In the genomic region with DNA sequence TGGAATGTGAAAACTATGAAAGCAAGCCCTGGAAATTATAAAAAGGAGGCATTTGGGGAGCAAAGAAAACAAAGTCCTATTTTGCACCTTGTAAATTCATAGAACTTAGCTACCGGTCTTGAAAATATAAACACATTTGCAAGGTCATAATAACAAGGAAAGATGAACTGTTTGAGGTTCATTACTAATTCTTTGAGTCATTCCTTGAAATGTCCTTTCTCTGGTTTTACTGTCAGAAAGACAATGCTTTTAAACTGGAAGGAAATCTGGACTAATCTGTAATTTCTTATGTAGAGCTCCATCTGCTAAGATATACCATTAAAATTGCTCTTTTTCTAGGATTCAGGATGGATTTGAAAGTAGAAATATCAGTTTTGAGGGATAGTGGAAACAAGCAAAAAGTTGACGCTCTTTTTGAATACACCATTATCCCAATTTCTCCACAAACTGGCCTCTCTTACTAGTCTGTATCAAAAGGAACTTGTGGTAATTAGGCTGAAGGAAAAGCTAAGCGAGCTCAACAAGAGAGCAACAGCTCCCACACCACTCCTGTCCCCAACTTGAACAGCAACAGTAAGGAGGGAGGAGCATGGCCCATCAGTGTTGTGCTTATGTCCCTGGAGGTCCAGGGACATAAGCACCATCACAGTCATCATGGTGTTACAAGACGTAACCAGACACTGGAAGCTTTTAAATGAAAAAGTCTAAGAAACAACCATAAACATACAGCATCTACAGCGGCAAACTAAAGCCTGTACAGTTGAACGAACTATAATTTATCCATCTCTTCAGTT, we compare ENCODE assay signal across 8 cellular contexts. TPM values are rescaled to one million over a fixed set of nuclear protein-coding genes. Genes with fewer than 3 reads are reported as not detected.
DNase-seq lines count a peak whose midpoint lies in the region; ATAC-seq and TF ChIP-seq lines count a peak whose summit lies in the region.

No MANE protein-coding gene starts in this region.

- H3K27ac ChIP-seq in CD8-positive, alpha-beta T cell (ENCODE audit: low read depth, low read length), result peak overlapping the region; percentile 85
- H3K27ac ChIP-seq in ectodermal cell (ENCODE audit: insufficient read depth, low read depth, low read length, poor library complexity, severe bottlenecking), result no peak overlapping the region
- H3K27ac ChIP-seq in naive thymus-derived CD4-positive, alpha-beta T cell (ENCODE audit: low read depth, low read length), result peak overlapping the region; percentile 84

- POLR2A ChIA-PET in CD8-positive, alpha-beta T cell (lab: Charles Lee), result no interaction called here
- POLR2A ChIA-PET in naive thymus-derived CD4-positive, alpha-beta T cell (lab: Charles Lee), result interaction anchor here (2.0 kb wide), 1 partner anchor 46 kb away, joined by 4 read pairs; no protein-coding TSS in a partner anchor

- no peaks in the 10 kb centered on the region for H3K9me3 Mint-ChIP-seq in CD8-positive, alpha-beta T cell
- no peaks in the 10 kb centered on the region for H3K9me3 Mint-ChIP-seq in naive thymus-derived CD4-positive, alpha-beta T cell

- H3K27ac Mint-ChIP-seq in CD8-positive, alpha-beta T cell, result peak overlapping the region; percentile 95
- H3K27ac Mint-ChIP-seq in naive thymus-derived CD4-positive, alpha-beta T cell, result peak overlapping the region; percentile 89 to 97 (median 95)

- intact Hi-C loops in CD8-positive, alpha-beta T cell (cut with DNase I, micrococcal nuclease), result loop anchor here (5.0 to 10.0 kb wide), 7 partner anchors 177 to 730 kb away; a partner anchor contains a TSS
- intact Hi-C loops in naive thymus-derived CD4-positive, alpha-beta T cell (cut with micrococcal nuclease), result loop anchor here (5.0 to 10.0 kb wide), 6 partner anchors 83 to 1168 kb away; a partner anchor contains a TSS

- ATAC-seq in CD8-positive, alpha-beta T cell, result no peak
- ATAC-seq in naive thymus-derived CD4-positive, alpha-beta T cell, result no peak
- ATAC-seq in HG03159 (IDR thresholded peaks at IDR 0.05; ENCODE audit: unreplicated experiment) (no peak), HG03280 (IDR thresholded peaks at IDR 0.05; ENCODE audit: unreplicated experiment) (no peak)

- H3K4me1 Mint-ChIP-seq in CD8-positive, alpha-beta T cell (ENCODE audit: low read depth), result peaks cover 71% of the 10 kb centered on the region
- H3K4me1 Mint-ChIP-seq in naive thymus-derived CD4-positive, alpha-beta T cell, result peaks cover 47 to 80% (median 70%) of the 10 kb centered on the region in 7 donors

- peak overlapping the region; percentile 68 for H3K4me3 ChIP-seq in CD8-positive, alpha-beta T cell (ENCODE audit: low read depth, low read length)
- H3K4me3 ChIP-seq in ectodermal cell (ENCODE audit: insufficient read depth, low read depth, low read length), result peak overlapping the region; percentile 66
- H3K4me3 ChIP-seq in naive thymus-derived CD4-positive, alpha-beta T cell (ENCODE audit: low read length), result peak overlapping the region; percentile 96

- H3K36me3 ChIP-seq in CD8-positive, alpha-beta T cell (ENCODE audit: insufficient read depth, low read length), result no peaks in the 10 kb centered on the region
- H3K36me3 ChIP-seq in ectodermal cell (ENCODE audit: control insufficient read depth, insufficient read depth, low read length), result no peaks in the 10 kb centered on the region
- H3K36me3 ChIP-seq in naive thymus-derived CD4-positive, alpha-beta T cell (ENCODE audit: control insufficient read depth in 2 of 3, insufficient read depth in 3 of 3, low read length in 3 of 3), result no peaks in the 10 kb centered on the region

- no peaks in the 10 kb centered on the region for H3K9me3 ChIP-seq in CD8-positive, alpha-beta T cell (ENCODE audit: low read length)
- H3K9me3 ChIP-seq in ectodermal cell (ENCODE audit: control insufficient read depth, low read length), result no peaks in the 10 kb centered on the region
- H3K9me3 ChIP-seq in naive thymus-derived CD4-positive, alpha-beta T cell (ENCODE audit: control insufficient read depth in 2 of 3, low read length in 3 of 3), result no peaks in the 10 kb centered on the region

- CTCF ChIA-PET in CD8-positive, alpha-beta T cell (lab: Charles Lee), result interaction anchor here (1.5 kb wide), 1 partner anchor 339 kb away, joined by 3 read pairs; no protein-coding TSS in a partner anchor
- CTCF ChIA-PET in naive thymus-derived CD4-positive, alpha-beta T cell (lab: Charles Lee), result interaction anchor here (0.6 kb wide), 1 partner anchor 257 kb away, joined by 3 read pairs; no protein-coding TSS in a partner anchor

- H3K27me3 ChIP-seq in CD8-positive, alpha-beta T cell (ENCODE audit: insufficient read depth, low read length), result no peaks in the 10 kb centered on the region
- H3K27me3 ChIP-seq in ectodermal cell (ENCODE audit: control insufficient read depth, insufficient read depth, low read length, poor library complexity, severe bottlenecking), result no peaks in the 10 kb centered on the region
- no peaks in the 10 kb centered on the region for H3K27me3 ChIP-seq in naive thymus-derived CD4-positive, alpha-beta T cell (ENCODE audit: control insufficient read depth in 2 of 2, insufficient read depth in 2 of 2, low read length in 2 of 2)

- TF ChIP-seq CTCF in CD8-positive, alpha-beta T cell (IDR thresholded peaks at IDR 0.05), result no peak

- no peaks in the 10 kb centered on the region for H3K27me3 Mint-ChIP-seq in CD8-positive, alpha-beta T cell (ENCODE audit: low read depth)
- no peaks in the 10 kb centered on the region for H3K27me3 Mint-ChIP-seq in naive thymus-derived CD4-positive, alpha-beta T cell

- 36 to 56% methylated on average over 5 of the region's 6 CpGs for WGBS in ectodermal cell, 2 experiments

- H3K4me3 Mint-ChIP-seq in CD8-positive, alpha-beta T cell, result peak overlapping the region; percentile 98
- H3K4me3 Mint-ChIP-seq in naive thymus-derived CD4-positive, alpha-beta T cell, result peak overlapping the region; percentile 93 to 100 (median 96)

- H3K36me3 Mint-ChIP-seq in CD8-positive, alpha-beta T cell, result peaks cover 52% of the 10 kb centered on the region
- H3K36me3 Mint-ChIP-seq in naive thymus-derived CD4-positive, alpha-beta T cell, result peaks cover 6 to 32% (median 13%) of the 10 kb centered on the region in 5 donors

- DNase-seq in CD8-positive, alpha-beta T cell, result no peak
- peak; percentile 16 for DNase-seq in H4 (ENCODE audit: low spot score)
- peak; percentile 25 for DNase-seq in RPMI8226
- DNase-seq in naive thymus-derived CD4-positive, alpha-beta T cell, result no peak
- DNase-seq in HPDE6-E6E7 (ENCODE audit: extremely low spot score), result no peak

- peaks cover 24% of the 10 kb centered on the region for H3K4me1 ChIP-seq in CD8-positive, alpha-beta T cell (ENCODE audit: insufficient read depth, low read length)
- peaks cover 5% of the 10 kb centered on the region for H3K4me1 ChIP-seq in ectodermal cell (ENCODE audit: control insufficient read depth, insufficient read depth, low read length)
- peaks cover 15 to 17% of the 10 kb centered on the region in 2 donors for H3K4me1 ChIP-seq in naive thymus-derived CD4-positive, alpha-beta T cell (ENCODE audit: control insufficient read depth in 2 of 2, insufficient read depth in 2 of 2, low read length in 2 of 2)

RNA-seq across cellular contexts. Expression of a gene that starts 1.2 kb away (rescaled TPM):
- total RNA-seq in CD8-positive, alpha-beta T cell, result 1 to 10 TPM; 2.0 to 3.1 TPM
- 37.3 and 42.5 TPM in 2 replicates for total RNA-seq in H4 (2014; rRNA removed; shearing (Covaris generic))
- 51.8 TPM for polyA plus RNA-seq in ectodermal cell (2013, experiment 1 of 4)
- 51.8 TPM for polyA plus RNA-seq in ectodermal cell (2013, experiment 2 of 4)
- 46.7 TPM for polyA plus RNA-seq in ectodermal cell (2013, experiment 3 of 4)
- 44.9 TPM for polyA plus RNA-seq in ectodermal cell (2013, experiment 4 of 4)
- total RNA-seq in naive thymus-derived CD4-positive, alpha-beta T cell, result 10 to 100 TPM in 3 of 5 experiments, 1 to 10 TPM in 2; 3.9 to 17.0 (median 12.4) TPM
- polyA plus RNA-seq in naive thymus-derived CD4-positive, alpha-beta T cell, result 10 to 100 TPM; 11.3 to 19.3 TPM

RNA-seq across cellular contexts. Expression of a gene that starts 44.8 kb away (rescaled TPM):
- 10 to 100 TPM; 19.7 to 22.9 TPM for total RNA-seq in CD8-positive, alpha-beta T cell
- 17.9 and 20.1 TPM in 2 replicates for total RNA-seq in H4 (2014; rRNA removed; shearing (Covaris generic))
- polyA plus RNA-seq in ectodermal cell (2013, experiment 1 of 4), result 18.7 TPM
- 25.0 TPM for polyA plus RNA-seq in ectodermal cell (2013, experiment 2 of 4)
- polyA plus RNA-seq in ectodermal cell (2013, experiment 3 of 4), result 17.1 TPM
- 18.3 TPM for polyA plus RNA-seq in ectodermal cell (2013, experiment 4 of 4)
- 10 to 100 TPM; 13.4 to 25.4 (median 16.6) TPM for total RNA-seq in naive thymus-derived CD4-positive, alpha-beta T cell
- polyA plus RNA-seq in naive thymus-derived CD4-positive, alpha-beta T cell, result 10 to 100 TPM; 10.6 to 14.6 TPM

Comparison
In these comparisons a context has a peak if more than half of its experiments do, and no peak if none do; other contexts are left out.
1. DNase-seq: peak in H4 (single experiment) and RPMI8226 (single experiment); none in CD8-positive, alpha-beta T cell (0 of 7), naive thymus-derived CD4-positive, alpha-beta T cell (0 of 9) and HPDE6-E6E7 (single experiment).
2. Peak in every context shown above with its lines, with median percentiles within 50 percentile points of each other: H3K4me3 ChIP-seq.